ENCODE assay signal across 8 cellular contexts in the genomic region with DNA sequence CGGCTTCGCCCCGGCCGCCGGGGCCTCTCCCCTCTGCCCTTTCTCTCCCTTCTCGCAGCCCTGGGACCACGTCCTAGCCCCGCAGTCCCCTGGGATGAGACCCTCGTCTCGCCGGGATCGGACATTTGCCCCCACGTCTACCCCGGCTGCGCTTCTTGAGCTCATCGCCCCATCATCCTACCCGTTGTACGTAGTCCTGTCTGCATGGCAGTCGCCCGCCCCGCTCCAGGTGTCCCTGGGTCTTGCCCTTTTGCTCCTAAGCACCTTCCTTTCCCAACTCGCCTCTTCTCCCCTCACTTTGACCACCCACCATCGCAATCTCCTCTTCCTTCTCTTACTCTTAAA. TPM values are rescaled to one million over a fixed set of nuclear protein-coding genes. Genes with fewer than 3 reads are reported as not detected.
A peak's percentile ranks its signal among the peaks of the same experiment; 100 is the strongest.
DNase-seq lines count a peak whose midpoint lies in the region; ATAC-seq and TF ChIP-seq lines count a peak whose summit lies in the region.

No MANE protein-coding gene starts in this region.

- H3K27me3 ChIP-seq in endodermal cell (ENCODE audit: control insufficient read depth, insufficient read depth, low read length, poor library complexity, severe bottlenecking): no peaks in the 10 kb centered on the region

- peak overlapping the region; percentile 86 for H3K4me3 Mint-ChIP-seq in endodermal cell
- H3K4me3 Mint-ChIP-seq in natural killer cell treated with Interleukin-12 subunit alpha and Interleukin-12 subunit beta and Interleukin-15 and Interleukin-18, amount 100 ng/mL, for 72 hours: peak overlapping the region; percentile 95

- H3K9me3 Mint-ChIP-seq in endodermal cell: no peaks in the 10 kb centered on the region
- no peaks in the 10 kb centered on the region for H3K9me3 Mint-ChIP-seq in natural killer cell treated with Interleukin-12 subunit alpha and Interleukin-12 subunit beta and Interleukin-15 and Interleukin-18, amount 100 ng/mL, for 72 hours

- no peaks in the 10 kb centered on the region for H3K9me3 ChIP-seq in endodermal cell (ENCODE audit: control insufficient read depth, low read length)

- H3K4me3 ChIP-seq in endodermal cell (ENCODE audit: low read length): peak overlapping the region; percentile 94

- peaks cover 15% of the 10 kb centered on the region for H3K36me3 Mint-ChIP-seq in endodermal cell (ENCODE audit: low read depth)
- H3K36me3 Mint-ChIP-seq in natural killer cell treated with Interleukin-12 subunit alpha and Interleukin-12 subunit beta and Interleukin-15 and Interleukin-18, amount 100 ng/mL, for 72 hours: no peaks in the 10 kb centered on the region

- DNase-seq in Right ventricle myocardium superior (peak; percentile 48), cardiac septum (ENCODE audit: low spot score) (no peak), SK-N-DZ (ENCODE audit: low spot score) (peak; percentile 41), endodermal cell (no peak), epidermal melanocyte (ENCODE audit: insufficient read length, low spot score) (no peak)
- DNase-seq in natural killer cell treated with Interleukin-12 subunit alpha and Interleukin-12 subunit beta and Interleukin-15 and Interleukin-18, amount 100 ng/mL, for 72 hours (ENCODE audit: low spot score): no peak
- no peak for DNase-seq in activated effector memory CD4-positive, alpha-beta T cell treated with Interleukin-2 at 50 U/mL for 16 hours

- peak overlapping the region; percentile 83 for H3K9ac ChIP-seq in endodermal cell (ENCODE audit: extremely low read depth, low read length, poor library complexity, severe bottlenecking)

- H3K4me1 ChIP-seq in endodermal cell (ENCODE audit: control insufficient read depth, insufficient read depth, low read length): no peaks in the 10 kb centered on the region

- peak overlapping the region; percentile 60 for H3K27ac ChIP-seq in endodermal cell (ENCODE audit: low read depth, low read length)

- peak overlapping the region; percentile 78 for H3K27ac Mint-ChIP-seq in endodermal cell
- H3K27ac Mint-ChIP-seq in natural killer cell treated with Interleukin-12 subunit alpha and Interleukin-12 subunit beta and Interleukin-15 and Interleukin-18, amount 100 ng/mL, for 72 hours: peak overlapping the region; percentile 61 to 90

- H3K27me3 Mint-ChIP-seq in endodermal cell (ENCODE audit: insufficient read depth): peaks cover 10% of the 10 kb centered on the region
- H3K27me3 Mint-ChIP-seq in natural killer cell treated with Interleukin-12 subunit alpha and Interleukin-12 subunit beta and Interleukin-15 and Interleukin-18, amount 100 ng/mL, for 72 hours: peaks cover 10 to 24% of the 10 kb centered on the region in 2 donors

- TF ChIP-seq CTCF in endodermal cell (conservative IDR thresholded peaks at IDR 0.05): no peak

- H3K4me1 Mint-ChIP-seq in endodermal cell: peaks cover 28% of the 10 kb centered on the region
- H3K4me1 Mint-ChIP-seq in natural killer cell treated with Interleukin-12 subunit alpha and Interleukin-12 subunit beta and Interleukin-15 and Interleukin-18, amount 100 ng/mL, for 72 hours (ENCODE audit: low read depth in 2 of 2): peaks cover 22 to 24% of the 10 kb centered on the region in 2 donors

- intact Hi-C loops in Right ventricle myocardium superior (cut with DNase I) (no loop called here), cardiac septum (cut with DNase I) (loop anchor here (5.0 kb wide), 1 partner anchor 58 kb away; no protein-coding TSS in a partner anchor)

- H3K36me3 ChIP-seq in endodermal cell (ENCODE audit: control insufficient read depth, insufficient read depth, low read length): peaks cover 8% of the 10 kb centered on the region

- ATAC-seq in Right ventricle myocardium superior (ENCODE audit: poor library complexity): no peak
- ATAC-seq in natural killer cell treated with Interleukin-12 subunit alpha and Interleukin-12 subunit beta and Interleukin-15 and Interleukin-18, amount 100 ng/mL, for 72 hours: no peak
- no peak for ATAC-seq in HG02588 (IDR thresholded peaks at IDR 0.05; ENCODE audit: unreplicated experiment)

- WGBS in endodermal cell (ENCODE audit: insufficient coverage in 1 of 2, insufficient read length in 1 of 2), 2 experiments: 2 to 13% methylated on average over 7 to 23 of the region's 23 CpGs

RNA-seq across cellular contexts. Expression of gene TPST1, which starts 0.6 kb away (rescaled TPM):
- total RNA-seq in Right ventricle myocardium superior (5.1 TPM), cardiac septum (4.8 TPM), endodermal cell (10 to 100 TPM; 38.3 to 43.8 TPM)
- 36.0 and 37.6 TPM in 2 replicates for polyA plus RNA-seq in SK-N-DZ (2014; cell fraction: cytosol; rRNA removed)
- polyA plus RNA-seq in SK-N-DZ (2014; cell fraction: nucleus; rRNA removed): 17.7 and 21.3 TPM in 2 replicates
- 22.9 TPM for polyA plus RNA-seq in endodermal cell (2013, experiment 1 of 2)
- 24.4 TPM for polyA plus RNA-seq in endodermal cell (2013, experiment 2 of 2)
- 1 to 10 TPM; 4.2 to 4.6 TPM for total RNA-seq in natural killer cell treated with Interleukin-12 subunit alpha and Interleukin-12 subunit beta and Interleukin-15 and Interleukin-18, amount 100 ng/mL, for 72 hours

Comparison
In these comparisons a context has a peak if more than half of its experiments do, and no peak if none do; other contexts are left out.
1. DNase-seq: peak in Right ventricle myocardium superior (single experiment) and SK-N-DZ (single experiment); none in cardiac septum (single experiment), endodermal cell (single experiment), natural killer cell treated with Interleukin-12 subunit alpha and Interleukin-12 subunit beta and Interleukin-15 and Interleukin-18, amount 100 ng/mL, for 72 hours (single experiment), activated effector memory CD4-positive, alpha-beta T cell treated with Interleukin-2 at 50 U/mL for 16 hours (single experiment) and epidermal melanocyte (single experiment).